Comparison of ENCODE assay signal across 8 cellular contexts in genomic region chr11:81432333-81432732, GRCh38.
"Had no signal": no experiment of that assay in that cellular context is flagged by ENCODE, and none has a peak within 500 bp of the region (broad histone marks: within the 10 kb centered on the region; RNA-seq: fewer than 3 reads in every experiment).

No MANE protein-coding gene starts in this region.

- H3K27ac ChIP-seq: HL-60 had no signal

- H3K4me1 Mint-ChIP-seq: GM23338, IgD-negative memory B cell had no signal

- FAIRE-seq: H1, H54, HepG2 had no signal

- H3K4me3 ChIP-seq: GM23338 had no signal

- DNase-seq: H9, HCEC 1CT had no signal

- H3K9me3 Mint-ChIP-seq: GM23338, H9 had no signal

- H3K27ac Mint-ChIP-seq: GM23338, H9, IgD-negative memory B cell had no signal

- ATAC-seq: GM23338, HepG2 had no signal

- H3K4me3 Mint-ChIP-seq: GM23338, H9, IgD-negative memory B cell had no signal

- H3K27me3 Mint-ChIP-seq: IgD-negative memory B cell had no signal

- H3K36me3 Mint-ChIP-seq: IgD-negative memory B cell had no signal
